Comparison of ENCODE assay signal across 9 cellular contexts in the genomic region with DNA sequence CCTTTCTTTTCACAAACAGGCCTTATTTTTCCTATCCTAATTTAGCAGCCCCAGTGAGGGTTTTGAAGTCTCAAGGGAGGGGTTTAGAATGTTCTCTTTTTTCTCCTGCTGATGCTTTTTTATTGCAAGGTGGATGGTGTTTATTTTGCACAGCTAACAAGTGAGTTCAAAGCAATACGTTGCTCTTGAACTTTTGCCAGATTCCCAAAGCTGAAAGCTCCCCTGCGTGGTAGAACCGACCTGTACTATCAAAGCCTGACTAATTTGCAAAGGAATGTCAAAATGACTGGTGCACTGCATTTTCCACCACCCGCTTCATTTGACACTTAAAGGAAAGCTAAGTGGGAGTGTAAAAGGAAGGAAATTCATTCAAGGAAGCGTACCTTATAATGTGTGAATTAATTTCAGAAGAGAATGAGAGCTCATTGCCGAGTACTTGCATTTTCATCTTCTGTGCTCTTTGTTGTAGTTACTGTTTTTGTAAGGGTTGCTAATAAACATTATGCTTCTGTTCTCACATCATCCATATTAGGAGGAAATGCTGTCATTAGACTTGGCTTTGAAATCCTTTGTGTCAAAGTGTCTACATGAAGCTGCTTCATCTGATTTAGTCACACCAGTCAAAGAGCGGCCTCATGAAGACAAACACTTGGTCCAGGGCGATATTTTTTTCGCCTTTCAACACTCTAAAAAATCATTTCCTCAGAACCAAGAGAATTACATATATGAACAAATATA.
DNase-seq lines count a peak whose midpoint lies in the region; ATAC-seq and TF ChIP-seq lines count a peak whose summit lies in the region.
"Had no signal": no experiment of that assay in that cellular context is flagged by ENCODE, and none has a peak within 500 bp of the region (broad histone marks: within the 10 kb centered on the region; RNA-seq: fewer than 3 reads in every experiment).

No MANE protein-coding gene starts in this region.

- peak overlapping the region; percentile 16 for H3K27ac ChIP-seq in colonic mucosa
- H3K27ac ChIP-seq in trophoblast cell (ENCODE audit: low read depth, low read length): no peak overlapping the region

- H3K9ac ChIP-seq in colonic mucosa (ENCODE audit: low read depth in 2 of 2, low read length in 2 of 2): peak overlapping the region in 1 of 2 donors; percentile 43
- H3K9ac ChIP-seq in trophoblast cell (ENCODE audit: low read length): no peak overlapping the region

- no peak overlapping the region for H2BK120ac ChIP-seq in trophoblast cell (ENCODE audit: insufficient read depth, low read length, poor library complexity)

- intact Hi-C loops in colonic mucosa (cut with DNase I): no loop called here

- no peak overlapping the region for H2AK5ac ChIP-seq in trophoblast cell (ENCODE audit: low read length)

- H3K27me3 ChIP-seq in colonic mucosa: no peaks in the 10 kb centered on the region
- no peaks in the 10 kb centered on the region for H3K27me3 ChIP-seq in trophoblast cell (ENCODE audit: insufficient read depth, low read length)

- DNase-seq in colonic mucosa: peak; percentile 58
- DNase-seq in trophoblast cell: peak; percentile 7 to 40
- no peak for DNase-seq in activated T-cell treated with anti-CD3 and anti-CD28 coated beads, Interleukin-2, amount 50 U/mL, for 24 hours
- DNase-seq in NCI-H2227 treated with DMSO at 0.1 percent for 48 hours (lab: John Stamatoyannopoulos, UW): no peak
- no peak for DNase-seq in stimulated activated CD4-positive, alpha-beta T cell treated with anti-CD3 and anti-CD28 coated beads, Interleukin-1b, Interleukin-23, amount 100 ng/mL, for 48 hours
- DNase-seq in DMS79 treated with DMSO at 0.1 percent for 48 hours (lab: John Stamatoyannopoulos, UW): no peak
- DNase-seq: anterior cingulate cortex had no signal

- no peak overlapping the region for H3K14ac ChIP-seq in trophoblast cell (ENCODE audit: low read length)

- H3K36me3 ChIP-seq in colonic mucosa (no peaks in the 10 kb centered on the region), trophoblast cell (ENCODE audit: control insufficient read depth in 1 of 2, insufficient read depth in 2 of 2, low read length in 2 of 2) (no peaks in the 10 kb centered on the region)

- no peaks in the 10 kb centered on the region for H3K36me3 Mint-ChIP-seq in activated T-cell treated with anti-CD3 and anti-CD28 coated beads, Interleukin-2, amount 50 U/mL, for 24 hours (ENCODE audit: low read depth)

- H3K9me3 Mint-ChIP-seq in activated T-cell treated with anti-CD3 and anti-CD28 coated beads, Interleukin-2, amount 50 U/mL, for 24 hours: no peaks in the 10 kb centered on the region

- H2BK5ac ChIP-seq in trophoblast cell (ENCODE audit: low read depth, low read length, poor library complexity): no peak overlapping the region

- TF ChIP-seq CTCF in colonic mucosa (IDR thresholded peaks at IDR 0.05): no peak

- H4K12ac ChIP-seq in trophoblast cell (ENCODE audit: low read depth, low read length): no peak overlapping the region

- H3K4me2 ChIP-seq in trophoblast cell (ENCODE audit: low read length): no peak overlapping the region

- H3K4me3 ChIP-seq in colonic mucosa (no peak overlapping the region), trophoblast cell (ENCODE audit: low read depth, low read length) (no peak overlapping the region)

- no peak overlapping the region for H4K8ac ChIP-seq in trophoblast cell (ENCODE audit: low read depth, low read length)

- H3K4me1 ChIP-seq in colonic mucosa (no peaks in the 10 kb centered on the region), trophoblast cell (ENCODE audit: control insufficient read depth in 1 of 2, insufficient read depth in 2 of 2, low read length in 2 of 2) (peaks cover 0 to 1% of the 10 kb centered on the region in 2 experiments)

- ATAC-seq in GM19025 (IDR thresholded peaks at IDR 0.05; ENCODE audit: low read depth, unreplicated experiment): peak; percentile 17
- peak; percentile 36 for ATAC-seq in HG03432 (IDR thresholded peaks at IDR 0.05; ENCODE audit: unreplicated experiment)

- H3K4me1 Mint-ChIP-seq in activated T-cell treated with anti-CD3 and anti-CD28 coated beads, Interleukin-2, amount 50 U/mL, for 24 hours (ENCODE audit: low read depth): no peaks in the 10 kb centered on the region

- H3K4ac ChIP-seq in trophoblast cell (ENCODE audit: low read depth, low read length): no peak overlapping the region

- H2AFZ ChIP-seq in trophoblast cell (ENCODE audit: insufficient read depth, low read length, poor library complexity): no peak overlapping the region

- no peak overlapping the region for H3K4me3 Mint-ChIP-seq in activated T-cell treated with anti-CD3 and anti-CD28 coated beads, Interleukin-2, amount 50 U/mL, for 24 hours

- H3K9me3 ChIP-seq in colonic mucosa (no peaks in the 10 kb centered on the region), trophoblast cell (ENCODE audit: insufficient read depth, low read depth, low read length) (no peaks in the 10 kb centered on the region)

- H2BK12ac ChIP-seq in trophoblast cell (ENCODE audit: low read length): no peak overlapping the region

- H3K27me3 Mint-ChIP-seq in activated T-cell treated with anti-CD3 and anti-CD28 coated beads, Interleukin-2, amount 50 U/mL, for 24 hours: no peaks in the 10 kb centered on the region

- no CpG with 5 or more reads among the region's 9 CpGs for WGBS in trophoblast cell (ENCODE audit: extremely low coverage, insufficient coverage, insufficient read length)

- H4K91ac ChIP-seq in trophoblast cell (ENCODE audit: low read depth, low read length): no peak overlapping the region

- no peak overlapping the region for H3K27ac Mint-ChIP-seq in activated T-cell treated with anti-CD3 and anti-CD28 coated beads, Interleukin-2, amount 50 U/mL, for 24 hours

- H3K23ac ChIP-seq in trophoblast cell (ENCODE audit: low read length): no peak overlapping the region

- no peak overlapping the region for H3K18ac ChIP-seq in trophoblast cell (ENCODE audit: low read length)

- no peaks in the 10 kb centered on the region for H3K79me2 ChIP-seq in trophoblast cell (ENCODE audit: control insufficient read depth, insufficient read depth, low read length, poor library complexity)

- peaks cover 9% of the 10 kb centered on the region for H3K79me1 ChIP-seq in trophoblast cell (ENCODE audit: low read length)

Comparison
In these comparisons a context has a peak if more than half of its experiments do, and no peak if none do; other contexts are left out.
1. DNase-seq: peak in colonic mucosa (single experiment) and trophoblast cell (2 of 2); none in activated T-cell treated with anti-CD3 and anti-CD28 coated beads, Interleukin-2, amount 50 U/mL, for 24 hours (single experiment), NCI-H2227 treated with DMSO at 0.1 percent for 48 hours (single experiment), stimulated activated CD4-positive, alpha-beta T cell treated with anti-CD3 and anti-CD28 coated beads, Interleukin-1b, Interleukin-23, amount 100 ng/mL, for 48 hours (single experiment) and DMS79 treated with DMSO at 0.1 percent for 48 hours (single experiment).